In the genomic region with DNA sequence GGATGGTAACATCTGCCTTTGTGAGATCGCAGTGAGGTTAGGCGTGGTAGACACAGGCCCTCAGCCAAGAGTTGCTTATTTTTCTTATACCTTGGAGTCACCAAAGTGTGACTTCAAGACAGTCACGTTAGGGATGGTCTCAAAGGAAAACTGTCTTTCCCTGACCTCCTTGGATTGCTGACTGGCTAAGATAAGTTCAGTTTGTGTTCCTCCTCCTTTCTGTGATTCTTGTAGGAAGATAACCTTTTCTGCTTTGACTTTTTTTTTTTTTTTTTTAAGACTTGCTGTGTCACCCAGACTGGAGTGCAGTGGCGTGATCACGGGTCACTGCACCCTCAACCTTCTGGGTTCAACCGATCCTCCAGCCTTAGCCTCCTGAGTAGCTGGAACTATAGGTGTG, we compare ENCODE assay signal across 1 cellular context.
TF ChIP-seq lines count a peak whose summit lies in the region.

No MANE protein-coding gene starts in this region.

TF ChIP-seq in K562, 482 proteins besides CTCF, POLR2A, EP300 and RAD21 (continued from another document and continues in another):
- TF ChIP-seq, protein P1, sequence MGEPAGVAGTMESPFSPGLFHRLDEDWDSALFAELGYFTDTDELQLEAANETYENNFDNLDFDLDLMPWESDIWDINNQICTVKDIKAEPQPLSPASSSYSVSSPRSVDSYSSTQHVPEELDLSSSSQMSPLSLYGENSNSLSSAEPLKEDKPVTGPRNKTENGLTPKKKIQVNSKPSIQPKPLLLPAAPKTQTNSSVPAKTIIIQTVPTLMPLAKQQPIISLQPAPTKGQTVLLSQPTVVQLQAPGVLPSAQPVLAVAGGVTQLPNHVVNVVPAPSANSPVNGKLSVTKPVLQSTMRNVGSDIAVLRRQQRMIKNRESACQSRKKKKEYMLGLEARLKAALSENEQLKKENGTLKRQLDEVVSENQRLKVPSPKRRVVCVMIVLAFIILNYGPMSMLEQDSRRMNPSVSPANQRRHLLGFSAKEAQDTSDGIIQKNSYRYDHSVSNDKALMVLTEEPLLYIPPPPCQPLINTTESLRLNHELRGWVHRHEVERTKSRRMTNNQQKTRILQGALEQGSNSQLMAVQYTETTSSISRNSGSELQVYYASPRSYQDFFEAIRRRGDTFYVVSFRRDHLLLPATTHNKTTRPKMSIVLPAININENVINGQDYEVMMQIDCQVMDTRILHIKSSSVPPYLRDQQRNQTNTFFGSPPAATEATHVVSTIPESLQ (CRISPR knock-in tag; IDR thresholded peaks at IDR 0.05) = no peak
- TF ChIP-seq ZNF445 (CRISPR knock-in tag; IDR thresholded peaks at IDR 0.05; ENCODE audit: low read depth) (no peak), ZNF436 (CRISPR knock-in tag; IDR thresholded peaks at IDR 0.05) (no peak), CHD1 (IDR thresholded peaks at IDR 0.05; ENCODE audit: low read length) (no peak), SREBF2 (CRISPR knock-in tag; IDR thresholded peaks at IDR 0.05) (no peak), TEAD1 (CRISPR knock-in tag; IDR thresholded peaks at IDR 0.05) (no peak), ZC3H4 (CRISPR knock-in tag; IDR thresholded peaks at IDR 0.05; ENCODE audit: borderline replicate concordance) (no peak), KAT2B (IDR thresholded peaks at IDR 0.05; ENCODE audit: low read depth, low read length) (no peak), CBFA2T3 (IDR thresholded peaks at IDR 0.05) (peak; percentile 93), ATF1 (CRISPR knock-in tag; IDR thresholded peaks at IDR 0.05) (no peak), ATF1 (tag; IDR thresholded peaks at IDR 0.05) (peak; percentile 45), ELF4 (CRISPR knock-in tag; IDR thresholded peaks at IDR 0.05) (no peak), MTA3 (IDR thresholded peaks at IDR 0.05; ENCODE audit: borderline replicate concordance) (no peak; the same call in 1 of the 2 replicates), ZNF253 (CRISPR knock-in tag; conservative IDR thresholded peaks at IDR 0.05) (no peak), PURB (CRISPR knock-in tag; IDR thresholded peaks at IDR 0.05; ENCODE audit: low read depth) (no peak), ZNF507 (tag; conservative IDR thresholded peaks at IDR 0.05) (no peak), ZKSCAN3 (CRISPR knock-in tag; IDR thresholded peaks at IDR 0.05) (no peak), CTBP1 (IDR thresholded peaks at IDR 0.05; ENCODE audit: borderline replicate concordance) (peak; percentile 44; the same call in 1 of the 2 replicates), TEAD2 (tag; IDR thresholded peaks at IDR 0.05) (no peak), PCBP2 (IDR thresholded peaks at IDR 0.05; ENCODE audit: low read depth, low read length, poor library complexity, severe bottlenecking) (no peak), NONO (IDR thresholded peaks at IDR 0.05; ENCODE audit: low read depth in 2 of 2, low read length in 1 of 2) (no peak), HCFC1 (IDR thresholded peaks at IDR 0.05; ENCODE audit: low read depth, low read length) (no peak), ZNF76 (CRISPR knock-in tag; IDR thresholded peaks at IDR 0.05; ENCODE audit: borderline replicate concordance) (no peak), RBM34 (IDR thresholded peaks at IDR 0.05; ENCODE audit: borderline replicate concordance, insufficient read depth, low read length) (no peak), ARID2 (IDR thresholded peaks at IDR 0.05) (no peak), WHSC1 (IDR thresholded peaks at IDR 0.05; ENCODE audit: low read length) (no peak), SOX6 (IDR thresholded peaks at IDR 0.05) (peak; percentile 38; the same call in 1 of the 2 replicates), FOSL1 (tag; conservative IDR thresholded peaks at IDR 0.05) (peak; percentile 41), ASH1L (IDR thresholded peaks at IDR 0.05; ENCODE audit: borderline replicate concordance, low read depth, partially characterized antibody) (no peak), TAF1 (IDR thresholded peaks at IDR 0.05; ENCODE audit: control insufficient read depth, extremely low read depth, insufficient read depth, low read length, severe bottlenecking) (no peak), ZNF23 (CRISPR knock-in tag; IDR thresholded peaks at IDR 0.05) (no peak), NCOA2 (IDR thresholded peaks at IDR 0.05; ENCODE audit: partially characterized antibody in 2 of 2) (peak in 1 of 2 experiments; percentile 55), SIN3B (IDR thresholded peaks at IDR 0.05; ENCODE audit: low read depth) (no peak), HDAC3 (IDR thresholded peaks at IDR 0.05; ENCODE audit: borderline replicate concordance, partially characterized antibody) (no peak), ZNF57 (CRISPR knock-in tag; IDR thresholded peaks at IDR 0.05) (no peak), FOXK1 (CRISPR knock-in tag; IDR thresholded peaks at IDR 0.05; ENCODE audit: borderline replicate concordance) (no peak), FOXJ3 (CRISPR knock-in tag; IDR thresholded peaks at IDR 0.05) (no peak), ARID1B (IDR thresholded peaks at IDR 0.05) (peak; percentile 89), DPF2 (IDR thresholded peaks at IDR 0.05) (peak; percentile 85), TEAD4 (IDR thresholded peaks at IDR 0.05; ENCODE audit: low read length) (peak; percentile 51; the same call in 1 of the 2 replicates), TEAD4 (CRISPR knock-in tag; IDR thresholded peaks at IDR 0.05; ENCODE audit: borderline replicate concordance) (no peak), ZFP36 (IDR thresholded peaks at IDR 0.05; ENCODE audit: low read depth, low read length, partially characterized antibody) (no peak), STAT5A (IDR thresholded peaks at IDR 0.05; ENCODE audit: borderline replicate concordance, low read length) (0 out of 2 replicates have a peak, but pooled peaks have one; percentile 30), NFIC (IDR thresholded peaks at IDR 0.05) (peak; percentile 52), SAFB2 (IDR thresholded peaks at IDR 0.05; ENCODE audit: borderline replicate concordance, low read depth, low read length, severe bottlenecking) (no peak), ZNF232 (CRISPR knock-in tag; IDR thresholded peaks at IDR 0.05) (no peak), MAFF (IDR thresholded peaks at IDR 0.05; ENCODE audit: low read length) (peak; percentile 58), HNRNPL (IDR thresholded peaks at IDR 0.05; ENCODE audit: low read depth, low read length) (no peak), HDAC6 (IDR thresholded peaks at IDR 0.05; ENCODE audit: low read depth, low read length) (no peak), SMARCB1 (IDR thresholded peaks at IDR 0.05; ENCODE audit: insufficient read length, low read depth) (no peak)
- TF ChIP-seq, protein P2, sequence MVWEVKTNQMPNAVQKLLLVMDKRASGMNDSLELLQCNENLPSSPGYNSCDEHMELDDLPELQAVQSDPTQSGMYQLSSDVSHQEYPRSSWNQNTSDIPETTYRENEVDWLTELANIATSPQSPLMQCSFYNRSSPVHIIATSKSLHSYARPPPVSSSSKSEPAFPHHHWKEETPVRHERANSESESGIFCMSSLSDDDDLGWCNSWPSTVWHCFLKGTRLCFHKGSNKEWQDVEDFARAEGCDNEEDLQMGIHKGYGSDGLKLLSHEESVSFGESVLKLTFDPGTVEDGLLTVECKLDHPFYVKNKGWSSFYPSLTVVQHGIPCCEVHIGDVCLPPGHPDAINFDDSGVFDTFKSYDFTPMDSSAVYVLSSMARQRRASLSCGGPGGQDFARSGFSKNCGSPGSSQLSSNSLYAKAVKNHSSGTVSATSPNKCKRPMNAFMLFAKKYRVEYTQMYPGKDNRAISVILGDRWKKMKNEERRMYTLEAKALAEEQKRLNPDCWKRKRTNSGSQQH (CRISPR knock-in tag; IDR thresholded peaks at IDR 0.05) = no peak
- TF ChIP-seq, protein P3, sequence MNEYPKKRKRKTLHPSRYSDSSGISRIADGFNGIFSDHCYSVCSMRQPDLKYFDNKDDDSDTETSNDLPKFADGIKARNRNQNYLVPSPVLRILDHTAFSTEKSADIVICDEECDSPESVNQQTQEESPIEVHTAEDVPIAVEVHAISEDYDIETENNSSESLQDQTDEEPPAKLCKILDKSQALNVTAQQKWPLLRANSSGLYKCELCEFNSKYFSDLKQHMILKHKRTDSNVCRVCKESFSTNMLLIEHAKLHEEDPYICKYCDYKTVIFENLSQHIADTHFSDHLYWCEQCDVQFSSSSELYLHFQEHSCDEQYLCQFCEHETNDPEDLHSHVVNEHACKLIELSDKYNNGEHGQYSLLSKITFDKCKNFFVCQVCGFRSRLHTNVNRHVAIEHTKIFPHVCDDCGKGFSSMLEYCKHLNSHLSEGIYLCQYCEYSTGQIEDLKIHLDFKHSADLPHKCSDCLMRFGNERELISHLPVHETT (CRISPR knock-in tag; conservative IDR thresholded peaks at IDR 0.05 in 1 of 2, IDR thresholded peaks at IDR 0.05 in 1 of 2) = 0 out of 4 replicates have a peak, but pooled peaks of 1 of the 2 experiments have one; percentile 34
- TF ChIP-seq, protein P4, sequence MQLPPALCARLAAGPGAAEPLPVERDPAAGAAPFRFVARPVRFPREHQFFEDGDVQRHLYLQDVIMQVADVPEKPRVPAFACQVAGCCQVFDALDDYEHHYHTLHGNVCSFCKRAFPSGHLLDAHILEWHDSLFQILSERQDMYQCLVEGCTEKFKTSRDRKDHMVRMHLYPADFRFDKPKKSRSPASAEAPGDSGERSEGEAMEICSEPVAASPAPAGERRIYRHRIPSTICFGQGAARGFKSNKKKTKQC (CRISPR knock-in tag; IDR thresholded peaks at IDR 0.05) = no peak
- TF ChIP-seq, protein P5, sequence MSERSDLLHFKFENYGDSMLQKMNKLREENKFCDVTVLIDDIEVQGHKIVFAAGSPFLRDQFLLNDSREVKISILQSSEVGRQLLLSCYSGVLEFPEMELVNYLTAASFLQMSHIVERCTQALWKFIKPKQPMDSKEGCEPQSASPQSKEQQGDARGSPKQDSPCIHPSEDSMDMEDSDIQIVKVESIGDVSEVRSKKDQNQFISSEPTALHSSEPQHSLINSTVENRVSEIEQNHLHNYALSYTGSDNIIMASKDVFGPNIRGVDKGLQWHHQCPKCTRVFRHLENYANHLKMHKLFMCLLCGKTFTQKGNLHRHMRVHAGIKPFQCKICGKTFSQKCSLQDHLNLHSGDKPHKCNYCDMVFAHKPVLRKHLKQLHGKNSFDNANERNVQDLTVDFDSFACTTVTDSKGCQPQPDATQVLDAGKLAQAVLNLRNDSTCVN (CRISPR knock-in tag; IDR thresholded peaks at IDR 0.05) = no peak
- TF ChIP-seq, protein P6, sequence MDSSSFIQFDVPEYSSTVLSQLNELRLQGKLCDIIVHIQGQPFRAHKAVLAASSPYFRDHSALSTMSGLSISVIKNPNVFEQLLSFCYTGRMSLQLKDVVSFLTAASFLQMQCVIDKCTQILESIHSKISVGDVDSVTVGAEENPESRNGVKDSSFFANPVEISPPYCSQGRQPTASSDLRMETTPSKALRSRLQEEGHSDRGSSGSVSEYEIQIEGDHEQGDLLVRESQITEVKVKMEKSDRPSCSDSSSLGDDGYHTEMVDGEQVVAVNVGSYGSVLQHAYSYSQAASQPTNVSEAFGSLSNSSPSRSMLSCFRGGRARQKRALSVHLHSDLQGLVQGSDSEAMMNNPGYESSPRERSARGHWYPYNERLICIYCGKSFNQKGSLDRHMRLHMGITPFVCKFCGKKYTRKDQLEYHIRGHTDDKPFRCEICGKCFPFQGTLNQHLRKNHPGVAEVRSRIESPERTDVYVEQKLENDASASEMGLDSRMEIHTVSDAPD (CRISPR knock-in tag; IDR thresholded peaks at IDR 0.05) = no peak
- TF ChIP-seq, protein P7, sequence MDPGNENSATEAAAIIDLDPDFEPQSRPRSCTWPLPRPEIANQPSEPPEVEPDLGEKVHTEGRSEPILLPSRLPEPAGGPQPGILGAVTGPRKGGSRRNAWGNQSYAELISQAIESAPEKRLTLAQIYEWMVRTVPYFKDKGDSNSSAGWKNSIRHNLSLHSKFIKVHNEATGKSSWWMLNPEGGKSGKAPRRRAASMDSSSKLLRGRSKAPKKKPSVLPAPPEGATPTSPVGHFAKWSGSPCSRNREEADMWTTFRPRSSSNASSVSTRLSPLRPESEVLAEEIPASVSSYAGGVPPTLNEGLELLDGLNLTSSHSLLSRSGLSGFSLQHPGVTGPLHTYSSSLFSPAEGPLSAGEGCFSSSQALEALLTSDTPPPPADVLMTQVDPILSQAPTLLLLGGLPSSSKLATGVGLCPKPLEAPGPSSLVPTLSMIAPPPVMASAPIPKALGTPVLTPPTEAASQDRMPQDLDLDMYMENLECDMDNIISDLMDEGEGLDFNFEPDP (CRISPR knock-in tag; IDR thresholded peaks at IDR 0.05) = no peak
- TF ChIP-seq, protein P8, sequence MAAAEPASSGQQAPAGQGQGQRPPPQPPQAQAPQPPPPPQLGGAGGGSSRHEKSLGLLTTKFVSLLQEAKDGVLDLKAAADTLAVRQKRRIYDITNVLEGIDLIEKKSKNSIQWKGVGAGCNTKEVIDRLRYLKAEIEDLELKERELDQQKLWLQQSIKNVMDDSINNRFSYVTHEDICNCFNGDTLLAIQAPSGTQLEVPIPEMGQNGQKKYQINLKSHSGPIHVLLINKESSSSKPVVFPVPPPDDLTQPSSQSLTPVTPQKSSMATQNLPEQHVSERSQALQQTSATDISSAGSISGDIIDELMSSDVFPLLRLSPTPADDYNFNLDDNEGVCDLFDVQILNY (CRISPR knock-in tag; IDR thresholded peaks at IDR 0.05) = no peak
- TF ChIP-seq, protein P9, sequence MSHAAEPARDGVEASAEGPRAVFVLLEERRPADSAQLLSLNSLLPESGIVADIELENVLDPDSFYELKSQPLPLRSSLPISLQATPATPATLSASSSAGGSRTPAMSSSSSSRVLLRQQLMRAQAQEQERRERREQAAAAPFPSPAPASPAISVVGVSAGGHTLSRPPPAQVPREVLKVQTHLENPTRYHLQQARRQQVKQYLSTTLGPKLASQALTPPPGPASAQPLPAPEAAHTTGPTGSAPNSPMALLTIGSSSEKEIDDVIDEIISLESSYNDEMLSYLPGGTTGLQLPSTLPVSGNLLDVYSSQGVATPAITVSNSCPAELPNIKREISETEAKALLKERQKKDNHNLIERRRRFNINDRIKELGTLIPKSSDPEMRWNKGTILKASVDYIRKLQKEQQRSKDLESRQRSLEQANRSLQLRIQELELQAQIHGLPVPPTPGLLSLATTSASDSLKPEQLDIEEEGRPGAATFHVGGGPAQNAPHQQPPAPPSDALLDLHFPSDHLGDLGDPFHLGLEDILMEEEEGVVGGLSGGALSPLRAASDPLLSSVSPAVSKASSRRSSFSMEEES (CRISPR knock-in tag; IDR thresholded peaks at IDR 0.05) = no peak
- TF ChIP-seq, protein P10, sequence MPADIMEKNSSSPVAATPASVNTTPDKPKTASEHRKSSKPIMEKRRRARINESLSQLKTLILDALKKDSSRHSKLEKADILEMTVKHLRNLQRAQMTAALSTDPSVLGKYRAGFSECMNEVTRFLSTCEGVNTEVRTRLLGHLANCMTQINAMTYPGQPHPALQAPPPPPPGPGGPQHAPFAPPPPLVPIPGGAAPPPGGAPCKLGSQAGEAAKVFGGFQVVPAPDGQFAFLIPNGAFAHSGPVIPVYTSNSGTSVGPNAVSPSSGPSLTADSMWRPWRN (IDR thresholded peaks at IDR 0.05; ENCODE audit: low read depth) = no peak
